In the genomic region with DNA sequence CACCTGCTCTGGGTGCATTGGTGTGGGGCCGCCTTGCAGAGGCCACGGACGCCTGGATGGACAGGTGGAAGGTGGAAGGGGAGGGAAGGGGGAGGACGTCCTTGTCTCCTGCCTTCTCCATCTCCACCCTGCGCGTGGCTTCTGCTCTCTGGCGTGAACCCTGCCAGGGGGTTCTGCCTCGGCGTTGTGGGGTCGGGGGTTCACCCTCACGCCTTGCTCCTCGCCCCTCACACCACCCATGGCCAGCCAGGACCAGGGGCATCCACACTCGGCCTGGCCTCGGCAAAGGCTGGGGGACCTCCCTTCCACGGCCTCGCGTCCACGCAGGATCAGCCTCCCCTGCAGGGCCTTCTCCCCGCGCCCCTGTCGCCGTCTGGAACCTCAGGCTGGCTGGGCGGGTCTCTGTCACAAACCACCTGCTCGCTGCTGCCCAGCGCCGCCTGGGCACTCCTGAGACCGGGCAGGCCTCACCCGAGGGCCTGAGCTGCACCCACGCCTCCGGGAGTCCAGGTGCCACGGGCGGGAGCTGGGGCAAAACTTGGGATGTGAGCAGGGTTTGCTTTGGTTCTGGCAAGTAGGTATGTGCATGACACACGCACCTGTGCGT, we compare ENCODE assay signal across 18 cellular contexts.
DNase-seq lines count a peak whose midpoint lies in the region; ATAC-seq and TF ChIP-seq lines count a peak whose summit lies in the region.
"Had no signal": no experiment of that assay in that cellular context is flagged by ENCODE, and none has a peak within 500 bp of the region (broad histone marks: within the 10 kb centered on the region; RNA-seq: fewer than 3 reads in every experiment).

No MANE protein-coding gene starts in this region.

- no peak overlapping the region for H3K27ac ChIP-seq in naive thymus-derived CD4-positive, alpha-beta T cell (ENCODE audit: low read depth, low read length)
- no peak overlapping the region for H3K27ac ChIP-seq in spleen
- no peak overlapping the region for H3K27ac ChIP-seq in upper lobe of right lung
- no peak overlapping the region for H3K27ac ChIP-seq in SJCRH30
- H3K27ac ChIP-seq: BLaER1 had no signal

- POLR2A ChIA-PET in naive thymus-derived CD4-positive, alpha-beta T cell (lab: Charles Lee) = no interaction called here

- H3K4me1 Mint-ChIP-seq in stimulated activated naive CD8-positive, alpha-beta T cell treated with anti-CD3 and anti-CD28 coated beads, Interleukin-15, amount 100 ng/mL, for 72 hours = no peaks in the 10 kb centered on the region
- H3K4me1 Mint-ChIP-seq in naive thymus-derived CD4-positive, alpha-beta T cell = no peaks in the 10 kb centered on the region
- no peaks in the 10 kb centered on the region for H3K4me1 Mint-ChIP-seq in Calu3 (ENCODE audit: low read depth, unreplicated experiment)
- H3K4me1 Mint-ChIP-seq: CD14-positive monocyte; CD4-positive, alpha-beta memory T cell had no signal

- H3K4me3 ChIP-seq in naive thymus-derived CD4-positive, alpha-beta T cell (ENCODE audit: low read length) = no peak overlapping the region
- H3K4me3 ChIP-seq in spleen (no peak overlapping the region), upper lobe of right lung (no peak overlapping the region), SJCRH30 (no peak overlapping the region)
- H3K4me3 ChIP-seq: BLaER1 had no signal

- H3K4me1 ChIP-seq in naive thymus-derived CD4-positive, alpha-beta T cell (ENCODE audit: control insufficient read depth in 2 of 2, insufficient read depth in 2 of 2, low read length in 2 of 2) = no peaks in the 10 kb centered on the region
- H3K4me1 ChIP-seq in spleen (peaks cover 0 to 2% (median under 1%) of the 10 kb centered on the region in 6 donors), upper lobe of right lung (no peaks in the 10 kb centered on the region), SJCRH30 (no peaks in the 10 kb centered on the region)
- H3K4me1 ChIP-seq: BLaER1 had no signal

- H3K36me3 Mint-ChIP-seq in naive thymus-derived CD4-positive, alpha-beta T cell = no peaks in the 10 kb centered on the region
- H3K36me3 Mint-ChIP-seq in Calu3 (ENCODE audit: insufficient read depth, unreplicated experiment) = no peaks in the 10 kb centered on the region
- H3K36me3 Mint-ChIP-seq: CD14-positive monocyte; CD4-positive, alpha-beta memory T cell; IgD-negative memory B cell had no signal

- H3K9me3 ChIP-seq in naive thymus-derived CD4-positive, alpha-beta T cell (ENCODE audit: control insufficient read depth in 2 of 3, low read length in 3 of 3) = no peaks in the 10 kb centered on the region
- H3K9me3 ChIP-seq in spleen (no peaks in the 10 kb centered on the region), upper lobe of right lung (no peaks in the 10 kb centered on the region), SJCRH30 (replicated peaks) (no peaks in the 10 kb centered on the region)
- H3K9me3 ChIP-seq: BLaER1 had no signal

- TF ChIP-seq CTCF in spleen (IDR thresholded peaks at IDR 0.05 in 8 of 11, conservative IDR thresholded peaks at IDR 0.05 in 3 of 11) (no peak), upper lobe of right lung (IDR thresholded peaks at IDR 0.05) (no peak), Calu3 (IDR thresholded peaks at IDR 0.05; ENCODE audit: unreplicated experiment) (no peak)

- DNase-seq in stimulated activated naive CD8-positive, alpha-beta T cell treated with anti-CD3 and anti-CD28 coated beads, Interleukin-15, amount 100 ng/mL, for 72 hours = no peak
- DNase-seq in stimulated activated naive CD8-positive, alpha-beta T cell treated with anti-CD3 and anti-CD28 coated beads, Interleukin-15, Interleukin-2, amounts not matched to agents 100 U/mL and 50 U/mL, for 24 hours = no peak
- no peak for DNase-seq in naive thymus-derived CD4-positive, alpha-beta T cell
- peak; percentile 74 for DNase-seq in spleen
- peak; percentile 60 for DNase-seq in upper lobe of right lung
- no peak for DNase-seq in SJCRH30
- DNase-seq in Calu3 = no peak
- DNase-seq: 8988T, DMS79 treated with DMSO at 0.1 percent for 48 hours, GF-D8, HFFc6 had no signal

- peak; percentile 37 for ATAC-seq in stimulated activated naive CD8-positive, alpha-beta T cell treated with anti-CD3 and anti-CD28 coated beads, Interleukin-15, amount 100 ng/mL, for 72 hours
- ATAC-seq in stimulated activated naive CD8-positive, alpha-beta T cell treated with anti-CD3 and anti-CD28 coated beads, Interleukin-15, Interleukin-2, amounts not matched to agents 100 U/mL and 50 U/mL, for 24 hours = no peak
- peak; percentile 8 for ATAC-seq in naive thymus-derived CD4-positive, alpha-beta T cell
- ATAC-seq in upper lobe of right lung = peak; percentile 38
- no peak for ATAC-seq in GM19328 (IDR thresholded peaks at IDR 0.05; ENCODE audit: unreplicated experiment)
- ATAC-seq: HCT116, HepG2 had no signal

- H3K4me3 Mint-ChIP-seq in stimulated activated naive CD8-positive, alpha-beta T cell treated with anti-CD3 and anti-CD28 coated beads, Interleukin-15, amount 100 ng/mL, for 72 hours = no peak overlapping the region
- no peak overlapping the region for H3K4me3 Mint-ChIP-seq in naive thymus-derived CD4-positive, alpha-beta T cell
- no peak overlapping the region for H3K4me3 Mint-ChIP-seq in Calu3 (ENCODE audit: low read depth, unreplicated experiment)
- H3K4me3 Mint-ChIP-seq: CD14-positive monocyte; CD4-positive, alpha-beta memory T cell; HFFc6; IgD-negative memory B cell had no signal

- H3K27me3 Mint-ChIP-seq in stimulated activated naive CD8-positive, alpha-beta T cell treated with anti-CD3 and anti-CD28 coated beads, Interleukin-15, amount 100 ng/mL, for 72 hours = peaks cover 6% of the 10 kb centered on the region
- peaks cover 0 to 6% (median 3%) of the 10 kb centered on the region in 5 donors for H3K27me3 Mint-ChIP-seq in naive thymus-derived CD4-positive, alpha-beta T cell
- peaks cover 2% of the 10 kb centered on the region for H3K27me3 Mint-ChIP-seq in Calu3 (ENCODE audit: unreplicated experiment)
- H3K27me3 Mint-ChIP-seq: IgD-negative memory B cell had no signal

- TF ChIP-seq POLR2A in spleen (IDR thresholded peaks at IDR 0.05) = no peak

- intact Hi-C loops in naive thymus-derived CD4-positive, alpha-beta T cell (cut with micrococcal nuclease) = no loop called here
- intact Hi-C loops in spleen (cut with DNase I; ENCODE audit: low total_unique reads) (no loop called here), upper lobe of right lung (cut with DNase I) (no loop called here), Calu3 (cut with micrococcal nuclease; ENCODE audit: unreplicated experiment) (no loop called here)

- no peaks in the 10 kb centered on the region for H3K36me3 ChIP-seq in naive thymus-derived CD4-positive, alpha-beta T cell (ENCODE audit: control insufficient read depth in 2 of 3, insufficient read depth in 3 of 3, low read length in 3 of 3)
- H3K36me3 ChIP-seq in spleen (no peaks in the 10 kb centered on the region), upper lobe of right lung (no peaks in the 10 kb centered on the region), SJCRH30 (no peaks in the 10 kb centered on the region)
- H3K36me3 ChIP-seq: BLaER1 had no signal

- CTCF ChIA-PET in naive thymus-derived CD4-positive, alpha-beta T cell (lab: Charles Lee) = no interaction called here
- CTCF ChIA-PET in Calu3 (lab: Charles Lee) = no interaction called here

- H3K9me3 Mint-ChIP-seq in stimulated activated naive CD8-positive, alpha-beta T cell treated with anti-CD3 and anti-CD28 coated beads, Interleukin-15, amount 100 ng/mL, for 72 hours = no peaks in the 10 kb centered on the region
- no peaks in the 10 kb centered on the region for H3K9me3 Mint-ChIP-seq in naive thymus-derived CD4-positive, alpha-beta T cell
- H3K9me3 Mint-ChIP-seq in Calu3 (ENCODE audit: low read depth, unreplicated experiment) = peaks cover 14% of the 10 kb centered on the region
- H3K9me3 Mint-ChIP-seq: CD14-positive monocyte; CD4-positive, alpha-beta memory T cell had no signal

- WGBS in spleen, 5 donors = 88 to 98% (median 92%) methylated on average over 20 to 34 of the region's 34 CpGs

- H3K27ac Mint-ChIP-seq in stimulated activated naive CD8-positive, alpha-beta T cell treated with anti-CD3 and anti-CD28 coated beads, Interleukin-15, amount 100 ng/mL, for 72 hours = no peak overlapping the region
- no peak overlapping the region for H3K27ac Mint-ChIP-seq in naive thymus-derived CD4-positive, alpha-beta T cell
- H3K27ac Mint-ChIP-seq in Calu3 (ENCODE audit: unreplicated experiment) = no peak overlapping the region
- H3K27ac Mint-ChIP-seq: CD14-positive monocyte; CD4-positive, alpha-beta memory T cell; HFFc6; IgD-negative memory B cell had no signal

- no TSS peak for BruUV-seq in Calu3 (replicated peaks; lab: Mats Ljungman, UMichigan)

- H3K27me3 ChIP-seq in naive thymus-derived CD4-positive, alpha-beta T cell (ENCODE audit: control insufficient read depth in 2 of 2, insufficient read depth in 2 of 2, low read length in 2 of 2) = no peaks in the 10 kb centered on the region
- H3K27me3 ChIP-seq in spleen (replicated peaks in 1 of 7) = peaks cover 0 to 4% (median 0%) of the 10 kb centered on the region in 7 donors
- H3K27me3 ChIP-seq in upper lobe of right lung = no peaks in the 10 kb centered on the region
- H3K27me3 ChIP-seq in SJCRH30 = no peaks in the 10 kb centered on the region
- H3K27me3 ChIP-seq: BLaER1 had no signal

Comparison
In these comparisons a context has a peak if more than half of its experiments do, and no peak if none do; other contexts are left out.
1. ATAC-seq: peak in stimulated activated naive CD8-positive, alpha-beta T cell treated with anti-CD3 and anti-CD28 coated beads, Interleukin-15, amount 100 ng/mL, for 72 hours (single experiment), naive thymus-derived CD4-positive, alpha-beta T cell (single experiment) and upper lobe of right lung (single experiment); none in stimulated activated naive CD8-positive, alpha-beta T cell treated with anti-CD3 and anti-CD28 coated beads, Interleukin-15, Interleukin-2, amounts not matched to agents 100 U/mL and 50 U/mL, for 24 hours (single experiment) and GM19328 (single experiment).
2. DNase-seq: peak in spleen (single experiment) and upper lobe of right lung (single experiment); none in stimulated activated naive CD8-positive, alpha-beta T cell treated with anti-CD3 and anti-CD28 coated beads, Interleukin-15, amount 100 ng/mL, for 72 hours (0 of 2), stimulated activated naive CD8-positive, alpha-beta T cell treated with anti-CD3 and anti-CD28 coated beads, Interleukin-15, Interleukin-2, amounts not matched to agents 100 U/mL and 50 U/mL, for 24 hours (single experiment), naive thymus-derived CD4-positive, alpha-beta T cell (0 of 9), SJCRH30 (0 of 2) and Calu3 (single experiment).